In genomic region chr19:35380450-35381124, GRCh38 we compare ENCODE assay signal across 1 cellular context.
TF ChIP-seq lines count a peak whose summit lies in the region.

No MANE protein-coding gene starts in this region.

TF ChIP-seq in K562, 482 proteins besides CTCF, POLR2A, EP300 and RAD21 (continued from another document and continues in another):
- TF ChIP-seq RNF219 (CRISPR knock-in tag; IDR thresholded peaks at IDR 0.05) (no peak), BMI1 (IDR thresholded peaks at IDR 0.05; ENCODE audit: low read length) (no peak; the same call in 1 of the 2 replicates), ARID1B (IDR thresholded peaks at IDR 0.05) (peak; percentile 98), RBM39 (optimal IDR thresholded peaks at IDR 0.05; ENCODE audit: low read depth, low read length) (no peak), ZNF79 (CRISPR knock-in tag; IDR thresholded peaks at IDR 0.05; ENCODE audit: low read depth) (no peak), KDM4B (IDR thresholded peaks at IDR 0.05; ENCODE audit: borderline replicate concordance in 2 of 2, low read depth in 1 of 2) (no peak), POU5F1 (IDR thresholded peaks at IDR 0.05; ENCODE audit: borderline replicate concordance, low read depth, low read length, partially characterized antibody) (no peak), ZNF197 (CRISPR knock-in tag; IDR thresholded peaks at IDR 0.05; ENCODE audit: low read depth) (peak; percentile 55; the same call in 1 of the 2 replicates), TBL1XR1 (IDR thresholded peaks at IDR 0.05; ENCODE audit: low read length in 2 of 2) (peak; percentile 57 to 93; a peak in 3 of 4 replicates), U2AF1 (optimal IDR thresholded peaks at IDR 0.05; ENCODE audit: low read depth, low read length) (no peak), THRA (IDR thresholded peaks at IDR 0.05) (no peak), RBBP5 (IDR thresholded peaks at IDR 0.05; ENCODE audit: borderline replicate concordance, insufficient read depth, low read length, poor library complexity, severe bottlenecking) (no peak), SMARCA4 (IDR thresholded peaks at IDR 0.05) (peak; percentile 96), SOX6 (IDR thresholded peaks at IDR 0.05) (peak; percentile 99), ZNF512 (tag; IDR thresholded peaks at IDR 0.05) (no peak), ZBTB11 (CRISPR knock-in tag; IDR thresholded peaks at IDR 0.05) (peak in 1 of 3 experiments; percentile 74; a peak in 2 of 6 replicates), ZNF384 (IDR thresholded peaks at IDR 0.05; ENCODE audit: low read depth, low read length) (no peak; the same call in 1 of the 2 replicates), ZNF280B (CRISPR knock-in tag; IDR thresholded peaks at IDR 0.05) (no peak), ADNP (tag; IDR thresholded peaks at IDR 0.05) (no peak), SREBF2 (CRISPR knock-in tag; IDR thresholded peaks at IDR 0.05) (no peak), KAT7 (CRISPR knock-in tag; IDR thresholded peaks at IDR 0.05; ENCODE audit: borderline replicate concordance) (peak; percentile 43; the same call in 1 of the 2 replicates), CEBPG (CRISPR knock-in tag; IDR thresholded peaks at IDR 0.05) (peak; percentile 39; the same call in 1 of the 2 replicates), CEBPG (tag; conservative IDR thresholded peaks at IDR 0.05 in 1 of 2, IDR thresholded peaks at IDR 0.05 in 1 of 2) (0 out of 4 replicates have a peak, but pooled peaks have one; percentile 30 to 48), E2F3 (CRISPR knock-in tag; IDR thresholded peaks at IDR 0.05) (0 out of 2 replicates have a peak, but pooled peaks have one; percentile 30), ELK1 (CRISPR knock-in tag; IDR thresholded peaks at IDR 0.05) (no peak), GATAD2A (IDR thresholded peaks at IDR 0.05) (no peak), FOXJ3 (CRISPR knock-in tag; IDR thresholded peaks at IDR 0.05) (no peak), BRF1 (IDR thresholded peaks at IDR 0.05; ENCODE audit: borderline replicate concordance, extremely low read depth, insufficient read length) (no peak), MITF (IDR thresholded peaks at IDR 0.05) (peak; percentile 11; the same call in 1 of the 2 replicates), CBX2 (IDR thresholded peaks at IDR 0.05; ENCODE audit: insufficient read depth, low read length, poor library complexity, severe bottlenecking) (no peak), E2F1 (CRISPR knock-in tag; IDR thresholded peaks at IDR 0.05) (peak; percentile 77), SP1 (CRISPR knock-in tag; IDR thresholded peaks at IDR 0.05) (no peak), THAP7 (CRISPR knock-in tag; IDR thresholded peaks at IDR 0.05) (no peak), BCL6 (CRISPR knock-in tag; IDR thresholded peaks at IDR 0.05) (no peak), MED1 (CRISPR knock-in tag; IDR thresholded peaks at IDR 0.05; ENCODE audit: borderline replicate concordance) (no peak), PHTF2 (CRISPR knock-in tag; IDR thresholded peaks at IDR 0.05) (no peak), FOXA1 (IDR thresholded peaks at IDR 0.05; ENCODE audit: borderline replicate concordance) (no peak), GATA2 (CRISPR knock-in tag; IDR thresholded peaks at IDR 0.05) (peak; percentile 44; the same call in 1 of the 2 replicates), ZFP30 (CRISPR knock-in tag; IDR thresholded peaks at IDR 0.05; ENCODE audit: borderline replicate concordance) (no peak), HNRNPH1 (optimal IDR thresholded peaks at IDR 0.05; ENCODE audit: low read depth, low read length) (no peak), ZNF253 (CRISPR knock-in tag; conservative IDR thresholded peaks at IDR 0.05) (no peak), PBX2 (CRISPR knock-in tag; IDR thresholded peaks at IDR 0.05; ENCODE audit: low read depth) (no peak), PBX2 (tag; conservative IDR thresholded peaks at IDR 0.05; ENCODE audit: low read depth) (peak; percentile 80), SP2 (IDR thresholded peaks at IDR 0.05; ENCODE audit: extremely low read depth, low read depth, low read length, poor library complexity, severe bottlenecking) (no peak), CAMTA2 (CRISPR knock-in tag; conservative IDR thresholded peaks at IDR 0.05) (no peak), FIP1L1 (IDR thresholded peaks at IDR 0.05; ENCODE audit: low read depth, low read length, poor library complexity, severe bottlenecking) (no peak), ARID2 (IDR thresholded peaks at IDR 0.05) (no peak), USF1 (CRISPR knock-in tag; IDR thresholded peaks at IDR 0.05) (0 out of 2 replicates have a peak, but pooled peaks have one; percentile 9)
